In genomic region chr11:117039270-117039669, GRCh38 we compare ENCODE assay signal across 16 cellular contexts.
"Had no signal": no experiment of that assay in that cellular context is flagged by ENCODE, and none has a peak within 500 bp of the region (broad histone marks: within the 10 kb centered on the region; RNA-seq: fewer than 3 reads in every experiment).

No MANE protein-coding gene starts in this region.

- H3K9ac ChIP-seq: neural progenitor cell had no signal

- H3K36me3 ChIP-seq: left ventricle myocardium inferior, neural progenitor cell, prostate gland, right atrium auricular region had no signal

- H3K4me1 ChIP-seq: neural progenitor cell, prostate gland had no signal

- H3K27ac ChIP-seq: body of pancreas, left ventricle myocardium inferior, neural progenitor cell, prostate gland, right atrium auricular region had no signal

- H3K4me3 ChIP-seq: body of pancreas, left ventricle myocardium inferior, neural progenitor cell, prostate gland, right atrium auricular region had no signal

- H2AFZ ChIP-seq: neural progenitor cell had no signal

- H3K9me3 Mint-ChIP-seq: activated naive CD8-positive, alpha-beta T cell treated with anti-CD3 and anti-CD28 coated beads, Interleukin-2, amount 10 ng/mL, durations not matched to agents 7 days and 5 days; activated T-cell treated with anti-CD3 and anti-CD28 coated beads, Interleukin-2, amount 50 U/mL, for 72 hours; neural progenitor cell; type B pancreatic cell had no signal

- H3K4me3 Mint-ChIP-seq: activated naive CD8-positive, alpha-beta T cell treated with anti-CD3 and anti-CD28 coated beads, Interleukin-2, amount 10 ng/mL, durations not matched to agents 7 days and 5 days; neural progenitor cell; type B pancreatic cell had no signal

- H3K27me3 ChIP-seq: body of pancreas, neural progenitor cell, right atrium auricular region had no signal

- DNase-seq: activated CD8-positive, alpha-beta memory T cell treated with anti-CD3 and anti-CD28 coated beads, Interleukin-2, amount 50 U/mL, for 4 hours; activated gamma-delta T cell treated with Interleukin-2 at 50 U/mL for 16 hours; activated naive CD8-positive, alpha-beta T cell treated with anti-CD3 and anti-CD28 coated beads, Interleukin-2, amount 10 ng/mL, durations not matched to agents 7 days and 5 days; amygdala; body of pancreas; erythroblast; foreskin melanocyte; left ventricle myocardium inferior; stimulated activated CD4-positive, alpha-beta T cell treated with anti-CD3 and anti-CD28 coated beads, Interleukin-12 subunit alpha, Interleukin-12 subunit beta, amount 100 ng/mL, for 4 hours; stimulated activated CD8-positive, alpha-beta memory T cell treated with anti-CD3 and anti-CD28 coated beads, Interleukin-4, amount 100 ng/mL, for 48 hours; stimulated activated naive CD4-positive, alpha-beta T cell had no signal

- ATAC-seq: body of pancreas had no signal

- H3K36me3 Mint-ChIP-seq: neural progenitor cell, type B pancreatic cell had no signal

- H3K27me3 Mint-ChIP-seq: activated naive CD8-positive, alpha-beta T cell treated with anti-CD3 and anti-CD28 coated beads, Interleukin-2, amount 10 ng/mL, durations not matched to agents 7 days and 5 days; type B pancreatic cell had no signal

- H3K4me2 ChIP-seq: neural progenitor cell had no signal

- H3K27ac Mint-ChIP-seq: activated naive CD8-positive, alpha-beta T cell treated with anti-CD3 and anti-CD28 coated beads, Interleukin-2, amount 10 ng/mL, durations not matched to agents 7 days and 5 days; neural progenitor cell; type B pancreatic cell had no signal

- H3K9me3 ChIP-seq: body of pancreas, left ventricle myocardium inferior, prostate gland, right atrium auricular region had no signal
